In genomic region chr5:150845185-150845859, GRCh38 we compare ENCODE assay signal across 5 cellular contexts. TPM values are rescaled to one million over a fixed set of nuclear protein-coding genes. Genes with fewer than 3 reads are reported as not detected.
"Had no signal": no experiment of that assay in that cellular context is flagged by ENCODE, and none has a peak within 500 bp of the region (broad histone marks: within the 10 kb centered on the region; RNA-seq: fewer than 3 reads in every experiment).

No MANE protein-coding gene starts in this region.

RNA-seq across cellular contexts. Expression of gene IRGM, which starts 1.0 kb away (rescaled TPM):
- total RNA-seq: GM23338, H4, H7, HT-29, IMR-90 had no signal
- polyA plus RNA-seq: GM23338, IMR-90 had no signal

RNA-seq across cellular contexts. Expression of gene ZNF300, which starts 59.5 kb away (rescaled TPM):
- total RNA-seq: H7 had no signal
